13 cellular contexts compared by ENCODE assay signal in the genomic region with DNA sequence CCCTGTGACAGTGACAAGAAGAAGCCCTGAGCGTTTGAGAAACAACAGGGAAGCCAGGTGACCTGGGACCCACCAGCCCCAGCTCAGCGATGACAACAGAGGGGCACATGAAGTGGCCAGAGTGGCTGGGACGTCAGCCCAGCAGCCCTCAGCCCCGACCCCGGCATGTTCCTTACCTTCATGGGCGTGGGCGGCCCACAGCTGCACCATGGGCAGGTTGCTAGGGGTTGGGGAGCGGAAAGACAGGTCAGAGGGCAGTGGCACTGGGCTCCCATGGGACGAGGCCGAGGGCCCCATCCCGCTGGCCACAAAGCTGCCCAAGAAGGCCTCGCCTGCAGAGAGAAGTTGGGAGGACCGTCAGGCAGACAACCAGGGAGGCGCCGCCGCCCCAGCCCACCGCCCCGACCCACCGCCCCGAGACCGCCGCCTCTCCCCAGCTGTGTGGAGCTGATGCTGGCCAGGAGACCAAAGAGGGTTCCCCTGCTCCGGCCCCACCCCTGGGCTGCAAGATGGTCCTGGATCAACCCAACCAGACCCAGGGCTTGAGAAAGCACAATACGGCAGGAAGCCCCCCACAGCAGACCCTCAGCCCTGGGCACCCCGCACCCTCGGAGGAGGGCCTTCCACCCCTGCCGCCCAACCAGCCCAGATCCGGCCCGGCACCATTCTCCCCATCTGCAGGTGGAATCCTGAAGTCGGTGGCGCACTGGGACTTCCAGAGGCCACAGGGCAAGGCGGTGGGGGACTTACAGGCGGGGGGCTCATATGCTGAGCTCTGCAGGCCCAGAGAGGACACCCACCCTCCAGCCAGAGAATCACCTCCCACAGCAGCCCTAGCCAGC. TPM values are rescaled to one million over a fixed set of nuclear protein-coding genes. Genes with fewer than 3 reads are reported as not detected.
DNase-seq lines count a peak whose midpoint lies in the region; ATAC-seq and TF ChIP-seq lines count a peak whose summit lies in the region.
"Had no signal": no experiment of that assay in that cellular context is flagged by ENCODE, and none has a peak within 500 bp of the region (broad histone marks: within the 10 kb centered on the region; RNA-seq: fewer than 3 reads in every experiment).

No MANE protein-coding gene starts in this region.

- no peak for DNase-seq in Calu3
- no peak for DNase-seq in adipocyte (ENCODE audit: low read depth)
- no peak for DNase-seq in naive thymus-derived CD8-positive, alpha-beta T cell
- DNase-seq in HEK293T (ENCODE audit: extremely low spot score): no peak
- DNase-seq: activated CD4-positive, alpha-beta T cell treated with anti-CD3 and anti-CD28 coated beads, Interleukin-2, amount 50 U/mL, for 1 hour; kidney glomerular epithelial cell; NCI-H2081; NCI-H748 treated with DMSO at 0.1 percent for 48 hours had no signal

- peaks cover 30% of the 10 kb centered on the region for H3K4me1 Mint-ChIP-seq in Calu3 (ENCODE audit: low read depth, unreplicated experiment)
- H3K4me1 Mint-ChIP-seq in naive thymus-derived CD8-positive, alpha-beta T cell: peaks cover 11 to 47% (median 40%) of the 10 kb centered on the region in 4 donors

- no peak for ATAC-seq in naive thymus-derived CD8-positive, alpha-beta T cell
- no peak for ATAC-seq in HG02798 (IDR thresholded peaks at IDR 0.05; ENCODE audit: poor library complexity, unreplicated experiment)
- no peak for ATAC-seq in HG03175 (IDR thresholded peaks at IDR 0.05; ENCODE audit: unreplicated experiment)
- ATAC-seq in GM21390 (IDR thresholded peaks at IDR 0.05; ENCODE audit: unreplicated experiment): no peak

- peak overlapping the region; percentile 26 for H3K27ac Mint-ChIP-seq in Calu3 (ENCODE audit: unreplicated experiment)
- H3K27ac Mint-ChIP-seq in naive thymus-derived CD8-positive, alpha-beta T cell: peak overlapping the region in 8 of 10 donors; percentile 29 to 93 (median 78)

- intact Hi-C loops in Calu3 (cut with micrococcal nuclease; ENCODE audit: unreplicated experiment): no loop called here

- H3K9me3 Mint-ChIP-seq in Calu3 (ENCODE audit: low read depth, unreplicated experiment): no peaks in the 10 kb centered on the region
- H3K9me3 Mint-ChIP-seq in naive thymus-derived CD8-positive, alpha-beta T cell: no peaks in the 10 kb centered on the region

- CTCF ChIA-PET in Calu3 (lab: Charles Lee) (interaction anchor here (0.6 kb wide), 1 partner anchor 246 kb away, joined by 3 read pairs; no protein-coding TSS in a partner anchor), HEK293T (lab: Yijun Ruan, JAX) (no interaction called here)

- H3K9ac ChIP-seq in BLaER1 treated with 17β-estradiol and CSF1 and Interleukin-3, amounts not matched to agents 10 nM and 100 nM: peak overlapping the region; percentile 92 to 100 (median 98)
- H3K9ac ChIP-seq in adipocyte (ENCODE audit: low read length): peak overlapping the region; percentile 59

- peaks cover 90% of the 10 kb centered on the region for H3K36me3 Mint-ChIP-seq in Calu3 (ENCODE audit: insufficient read depth, unreplicated experiment)
- peaks cover 0 to 40% (median 10%) of the 10 kb centered on the region in 3 donors for H3K36me3 Mint-ChIP-seq in naive thymus-derived CD8-positive, alpha-beta T cell

- H3K4me3 Mint-ChIP-seq in Calu3 (ENCODE audit: low read depth, unreplicated experiment): peak overlapping the region; percentile 88
- peak overlapping the region in 8 of 10 donors; percentile 30 to 79 (median 56) for H3K4me3 Mint-ChIP-seq in naive thymus-derived CD8-positive, alpha-beta T cell

- no peaks in the 10 kb centered on the region for H3K9me3 ChIP-seq in BLaER1 treated with 17β-estradiol and CSF1 and Interleukin-3, amounts not matched to agents 10 nM and 100 nM (replicated peaks in 1 of 11)
- H3K9me3 ChIP-seq in adipocyte (ENCODE audit: control insufficient read depth, low read length): no peaks in the 10 kb centered on the region
- H3K9me3 ChIP-seq: prostate gland had no signal

- H3K4me3 ChIP-seq in BLaER1 treated with 17β-estradiol and CSF1 and Interleukin-3, amounts not matched to agents 10 nM and 100 nM: peak overlapping the region in 7 of 10 experiments; percentile 75 to 93 (median 84); a peak in 12 of 20 replicates
- H3K4me3 ChIP-seq in adipocyte (ENCODE audit: low read length): no peak overlapping the region
- H3K4me3 ChIP-seq: prostate gland had no signal

- H3K4me1 ChIP-seq in BLaER1 treated with 17β-estradiol and CSF1 and Interleukin-3, amounts not matched to agents 10 nM and 100 nM: peaks cover 32 to 76% (median 52%) of the 10 kb centered on the region in 10 experiments
- peaks cover 5% of the 10 kb centered on the region for H3K4me1 ChIP-seq in adipocyte (ENCODE audit: control insufficient read depth, insufficient read depth, low read length)

- peaks cover 48 to 60% (median 50%) of the 10 kb centered on the region in 11 experiments for H3K36me3 ChIP-seq in BLaER1 treated with 17β-estradiol and CSF1 and Interleukin-3, amounts not matched to agents 10 nM and 100 nM
- peaks cover 36% of the 10 kb centered on the region for H3K36me3 ChIP-seq in adipocyte (ENCODE audit: control insufficient read depth, insufficient read depth, low read length, severe bottlenecking)

- TF ChIP-seq CTCF in Calu3 (IDR thresholded peaks at IDR 0.05; ENCODE audit: unreplicated experiment): no peak

- POLR2A ChIA-PET in naive thymus-derived CD8-positive, alpha-beta T cell (lab: Charles Lee): interaction anchor here (1.0 kb wide), 1 partner anchor 15 kb away, joined by 4 read pairs; no protein-coding TSS in a partner anchor
- POLR2A ChIA-PET in HEK293T (lab: Yijun Ruan, JAX): no interaction called here

- H4K20me1 ChIP-seq in BLaER1 treated with 17β-estradiol and CSF1 and Interleukin-3, amounts not matched to agents 10 nM and 100 nM: peaks cover 30 to 69% (median 62%) of the 10 kb centered on the region in 11 experiments; a peak in 21 of 22 replicates

- no TSS peak for BruUV-seq in Calu3 (replicated peaks; lab: Mats Ljungman, UMichigan)

- H3K27me3 Mint-ChIP-seq in Calu3 (ENCODE audit: unreplicated experiment): no peaks in the 10 kb centered on the region
- H3K27me3 Mint-ChIP-seq in naive thymus-derived CD8-positive, alpha-beta T cell: no peaks in the 10 kb centered on the region

- peak overlapping the region; percentile 81 to 98 (median 95) for H3K4me2 ChIP-seq in BLaER1 treated with 17β-estradiol and CSF1 and Interleukin-3, amounts not matched to agents 10 nM and 100 nM

- no peaks in the 10 kb centered on the region for H3K27me3 ChIP-seq in BLaER1 treated with 17β-estradiol and CSF1 and Interleukin-3, amounts not matched to agents 10 nM and 100 nM
- H3K27me3 ChIP-seq in adipocyte (replicated peaks; ENCODE audit: control insufficient read depth, insufficient read depth, low read length): no peaks in the 10 kb centered on the region

- H3K27ac ChIP-seq in BLaER1 treated with 17β-estradiol and CSF1 and Interleukin-3, amounts not matched to agents 10 nM and 100 nM: peak overlapping the region in 9 of 11 experiments; percentile 25 to 100 (median 100); a peak in 17 of 22 replicates

TF ChIP-seq in HEK293T, 16 proteins besides CTCF, POLR2A, EP300 and RAD21:
- TF ChIP-seq SP1 (IDR thresholded peaks at IDR 0.05) (no peak), TARDBP (IDR thresholded peaks at IDR 0.05) (no peak), L3MBTL2 (conservative IDR thresholded peaks at IDR 0.05) (no peak), FOXA1 (IDR thresholded peaks at IDR 0.05) (no peak), ZNF384 (IDR thresholded peaks at IDR 0.05) (no peak), LEF1 (IDR thresholded peaks at IDR 0.05; ENCODE audit: borderline replicate concordance) (no peak), FOXK2 (IDR thresholded peaks at IDR 0.05) (no peak)
- TF ChIP-seq, protein P1, sequence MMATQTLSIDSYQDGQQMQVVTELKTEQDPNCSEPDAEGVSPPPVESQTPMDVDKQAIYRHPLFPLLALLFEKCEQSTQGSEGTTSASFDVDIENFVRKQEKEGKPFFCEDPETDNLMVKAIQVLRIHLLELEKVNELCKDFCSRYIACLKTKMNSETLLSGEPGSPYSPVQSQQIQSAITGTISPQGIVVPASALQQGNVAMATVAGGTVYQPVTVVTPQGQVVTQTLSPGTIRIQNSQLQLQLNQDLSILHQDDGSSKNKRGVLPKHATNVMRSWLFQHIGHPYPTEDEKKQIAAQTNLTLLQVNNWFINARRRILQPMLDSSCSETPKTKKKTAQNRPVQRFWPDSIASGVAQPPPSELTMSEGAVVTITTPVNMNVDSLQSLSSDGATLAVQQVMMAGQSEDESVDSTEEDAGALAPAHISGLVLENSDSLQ (IDR thresholded peaks at IDR 0.05): no peak

RNA-seq across cellular contexts. Expression of gene TNRC18, which starts 29.1 kb away (rescaled TPM):
- 213 and 218 TPM in 2 replicates for total RNA-seq in Calu3 (2022)
- 10 to 100 TPM; 41.0 to 42.7 TPM for total RNA-seq in naive thymus-derived CD8-positive, alpha-beta T cell
- polyA plus RNA-seq in naive thymus-derived CD8-positive, alpha-beta T cell: 1 to 10 TPM in 2 of 3 donors, under 1 TPM in 1; 0.59 to 1.6 (median 1.0) TPM
